Comparison of ENCODE assay signal across 8 cellular contexts in genomic region chr17:42387663-42388380, GRCh38. TPM values are rescaled to one million over a fixed set of nuclear protein-coding genes. Genes with fewer than 3 reads are reported as not detected.
DNase-seq lines count a peak whose midpoint lies in the region; ATAC-seq and TF ChIP-seq lines count a peak whose summit lies in the region.

No MANE protein-coding gene starts in this region.

- H3K4me1 Mint-ChIP-seq in Calu3 (ENCODE audit: low read depth, unreplicated experiment) = peaks cover 39% of the 10 kb centered on the region

- TF ChIP-seq POLR2A in ovary (IDR thresholded peaks at IDR 0.05) = no peak

- intact Hi-C loops in Calu3 (cut with micrococcal nuclease; ENCODE audit: unreplicated experiment) = loop anchor here (1.0 to 5.0 kb wide), 2 partner anchors 9 to 66 kb away; no protein-coding TSS in a partner anchor
- intact Hi-C loops in ovary (cut with DNase I) = no loop called here

- peak overlapping the region; percentile 95 for H3K27ac Mint-ChIP-seq in Calu3 (ENCODE audit: unreplicated experiment)

- WGBS in ovary, 3 donors = 0 to 1% (median 1%) methylated on average over 50 to 61 of the region's 61 CpGs

- H3K27me3 ChIP-seq in ovary = no peaks in the 10 kb centered on the region

- no peak for ATAC-seq in HG03571 (IDR thresholded peaks at IDR 0.05; ENCODE audit: unreplicated experiment)

- peak overlapping the region; percentile 100 for H3K4me3 ChIP-seq in ovary

- POLR2A ChIA-PET in HEK293T (lab: Yijun Ruan, JAX) = interaction anchor here (0.6 to 2.1 kb wide), 20 partner anchors 9 to 421 kb away, joined by 3 to 14 read pairs (median 3); partner anchors contain the start of genes CAVIN1 and CNP

- peak overlapping the region; percentile 98 for H3K4me3 Mint-ChIP-seq in Calu3 (ENCODE audit: low read depth, unreplicated experiment)

- DNase-seq in Calu3 = peak; percentile 52
- DNase-seq in HEK293T (ENCODE audit: extremely low spot score) = peak; percentile 35
- peak; percentile 28 for DNase-seq in NCI-H524 treated with DMSO at 0.1 percent for 48 hours (lab: John Stamatoyannopoulos, UW)
- DNase-seq in activated T-helper 9 cell treated with anti-CD3 and anti-CD28 coated beads, Interleukin-2, amount 50 U/mL, for 16 hours (ENCODE audit: low read depth) = peak; percentile 20
- DNase-seq in glomerular visceral epithelial cell (ENCODE audit: extremely low spot score) = peak; percentile 42
- DNase-seq in ovary = peak in 3 of 5 donors; percentile 25 to 56 (median 50)
- no peak for DNase-seq in AG08396 (ENCODE audit: low spot score)

- H3K9me3 Mint-ChIP-seq in Calu3 (ENCODE audit: low read depth, unreplicated experiment) = no peaks in the 10 kb centered on the region

- no peaks in the 10 kb centered on the region for H3K36me3 ChIP-seq in ovary

- no peaks in the 10 kb centered on the region for H3K9me3 ChIP-seq in ovary

- no peaks in the 10 kb centered on the region for H3K27me3 Mint-ChIP-seq in Calu3 (ENCODE audit: unreplicated experiment)

- peaks cover 1% of the 10 kb centered on the region for H3K4me1 ChIP-seq in ovary (ENCODE audit: insufficient read depth)

- CTCF ChIA-PET in Calu3 (lab: Charles Lee) = interaction anchor here (1.2 to 2.8 kb wide), 9 partner anchors 9 to 191 kb away, joined by 3 to 19 read pairs (median 8); no protein-coding TSS in a partner anchor
- CTCF ChIA-PET in HEK293T (lab: Yijun Ruan, JAX) = interaction anchor here (0.7 to 1.3 kb wide), 4 partner anchors 15 to 66 kb away, joined by 3 to 9 read pairs (median 3); no protein-coding TSS in a partner anchor

- H3K36me3 Mint-ChIP-seq in Calu3 (ENCODE audit: insufficient read depth, unreplicated experiment) = peaks cover 33% of the 10 kb centered on the region

- BruUV-seq in Calu3 (replicated peaks; lab: Mats Ljungman, UMichigan) = no TSS peak

- no peak for TF ChIP-seq EP300 in ovary (IDR thresholded peaks at IDR 0.05)

- peak overlapping the region; percentile 85 to 98 for H3K27ac ChIP-seq in ovary

- TF ChIP-seq CTCF in Calu3 (IDR thresholded peaks at IDR 0.05; ENCODE audit: unreplicated experiment) = no peak
- TF ChIP-seq CTCF in ovary (IDR thresholded peaks at IDR 0.05) = peak in 2 of 3 donors; percentile 10 to 30

TF ChIP-seq in HEK293T, 16 proteins besides CTCF, POLR2A, EP300 and RAD21:
- TF ChIP-seq L3MBTL2 (conservative IDR thresholded peaks at IDR 0.05) (peak; percentile 63), FOXA1 (IDR thresholded peaks at IDR 0.05) (no peak)
TF ChIP-seq in HEK293T: peak in this region for 1.

RNA-seq across cellular contexts. Expression of gene STAT3, which starts 0.4 kb away (rescaled TPM):
- total RNA-seq in Calu3 (2022) (183 and 196 TPM in 2 replicates), ovary (100 to 1,000 TPM; 118 to 301 (median 207) TPM)
- 100 to 1,000 TPM in 1 of 2 donors, 10 to 100 TPM in 1; 58.3 to 129 TPM for polyA plus RNA-seq in ovary

RNA-seq across cellular contexts. Expression of gene CAVIN1, which starts 35.2 kb away (rescaled TPM):
- total RNA-seq in Calu3 (2022) = 4.0 and 6.7 TPM in 2 replicates
- 100 to 1,000 TPM; 122 to 407 (median 281) TPM for total RNA-seq in ovary
- polyA plus RNA-seq in ovary = 100 to 1,000 TPM; 226 to 253 TPM

Comparison
In these comparisons a context has a peak if more than half of its experiments do, and no peak if none do; other contexts are left out.
1. RNA of gene CAVIN1, which starts 35.2 kb away (total RNA-seq): 122 to 407 TPM in ovary; 4.0 to 6.7 TPM in Calu3; every median in the first group is over 10 times any median in the second.